In the genomic region with DNA sequence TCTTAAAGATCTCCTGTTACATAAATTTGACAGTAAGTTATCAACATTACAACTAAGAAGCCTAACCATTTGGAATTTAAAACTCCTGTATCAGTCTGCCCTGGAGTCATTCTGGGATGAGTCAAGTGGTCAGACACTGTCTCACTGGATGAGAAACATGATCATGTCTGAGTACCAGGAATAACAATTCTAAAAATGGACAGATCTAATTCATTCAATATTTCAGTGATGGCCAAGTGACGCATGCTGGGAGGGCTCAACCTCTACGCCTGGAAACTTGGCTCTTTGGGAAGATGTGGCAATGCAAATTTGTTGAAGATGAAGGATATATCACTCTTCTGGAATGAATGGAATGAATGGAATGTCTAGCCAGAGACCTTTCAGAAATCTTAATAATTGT, we compare ENCODE assay signal across 12 cellular contexts.
DNase-seq lines count a peak whose midpoint lies in the region; ATAC-seq and TF ChIP-seq lines count a peak whose summit lies in the region.
"Had no signal": no experiment of that assay in that cellular context is flagged by ENCODE, and none has a peak within 500 bp of the region (broad histone marks: within the 10 kb centered on the region; RNA-seq: fewer than 3 reads in every experiment).

No MANE protein-coding gene starts in this region.

- CTCF ChIA-PET in Caco-2 (lab: Charles Lee): no interaction called here

- H3K4me1 Mint-ChIP-seq in Caco-2 (ENCODE audit: low read depth, unreplicated experiment): peaks cover 8% of the 10 kb centered on the region
- H3K4me1 Mint-ChIP-seq: T-cell had no signal

- no peak overlapping the region for H3K4ac ChIP-seq in neuronal stem cell (ENCODE audit: low read length)

- no peak overlapping the region for H2AK5ac ChIP-seq in neuronal stem cell (ENCODE audit: low read depth, low read length)

- H2BK12ac ChIP-seq in neuronal stem cell (ENCODE audit: low read length): no peak overlapping the region

- H2AFZ ChIP-seq in neuronal stem cell (ENCODE audit: low read length): no peak overlapping the region

- H3K4me3 Mint-ChIP-seq in Caco-2 (ENCODE audit: unreplicated experiment): no peak overlapping the region
- H3K4me3 Mint-ChIP-seq: T-cell had no signal

- no peak overlapping the region for H2BK15ac ChIP-seq in neuronal stem cell (ENCODE audit: low read length)

- no peak overlapping the region for H4K8ac ChIP-seq in neuronal stem cell (ENCODE audit: low read depth, low read length)

- H3K18ac ChIP-seq in neuronal stem cell (ENCODE audit: low read length): no peak overlapping the region

- peak overlapping the region; percentile 16 for H3K27ac Mint-ChIP-seq in Caco-2 (ENCODE audit: unreplicated experiment)
- H3K27ac Mint-ChIP-seq: T-cell had no signal

- WGBS in neuronal stem cell (ENCODE audit: extremely low coverage in 2 of 2, insufficient read length in 2 of 2, insufficient replicate concordance in 1 of 2), 2 donors: no CpG with 5 or more reads among the region's 2 CpGs
- 32 to 41% methylated on average over 2 of the region's 2 CpGs for WGBS in heart right ventricle, 2 donors

- no peak overlapping the region for H3K4me3 ChIP-seq in Caco-2 (ENCODE audit: low read depth, low read length)
- H3K4me3 ChIP-seq in epithelial cell of esophagus (ENCODE audit: low read length): no peak overlapping the region
- H3K4me3 ChIP-seq in neuronal stem cell (ENCODE audit: low read length in 2 of 2): no peak overlapping the region
- H3K4me3 ChIP-seq in heart right ventricle: no peak overlapping the region

- H4K91ac ChIP-seq in neuronal stem cell (ENCODE audit: low read depth, low read length, poor library complexity): no peak overlapping the region

- no peaks in the 10 kb centered on the region for H3K36me3 ChIP-seq in Caco-2 (ENCODE audit: control insufficient read depth, insufficient read depth, low read length)
- H3K36me3 ChIP-seq in neuronal stem cell (replicated peaks in 1 of 2; ENCODE audit: control insufficient read depth in 2 of 2, insufficient read depth in 2 of 2, low read length in 2 of 2): no peaks in the 10 kb centered on the region
- H3K36me3 ChIP-seq in heart right ventricle: no peaks in the 10 kb centered on the region

- H3K27me3 Mint-ChIP-seq in Caco-2 (ENCODE audit: insufficient read depth, unreplicated experiment): no peaks in the 10 kb centered on the region
- H3K27me3 Mint-ChIP-seq: T-cell had no signal

- H3K23ac ChIP-seq in neuronal stem cell (ENCODE audit: low read depth, low read length, poor library complexity): no peak overlapping the region

- no peaks in the 10 kb centered on the region for H3K27me3 ChIP-seq in Caco-2 (replicated peaks; ENCODE audit: control insufficient read depth, insufficient read depth, low read length)
- H3K27me3 ChIP-seq in neuronal stem cell (ENCODE audit: control insufficient read depth in 3 of 3, insufficient read depth in 3 of 3, low read depth in 1 of 3, low read length in 3 of 3): no peaks in the 10 kb centered on the region
- H3K27me3 ChIP-seq in heart right ventricle: no peaks in the 10 kb centered on the region

- peak overlapping the region; percentile 31 for H3K27ac ChIP-seq in neuronal stem cell (replicated peaks; ENCODE audit: low read length)
- no peak overlapping the region for H3K27ac ChIP-seq in heart right ventricle

- intact Hi-C loops in Caco-2 (cut with micrococcal nuclease; ENCODE audit: unreplicated experiment): loop anchor here (1.0 to 2.0 kb wide), 2 partner anchors 10 to 63 kb away; no protein-coding TSS in a partner anchor
- intact Hi-C loops in heart right ventricle (cut with DNase I): no loop called here

- no peak overlapping the region for H2BK120ac ChIP-seq in neuronal stem cell (ENCODE audit: low read depth, low read length)

- H3K36me3 Mint-ChIP-seq in Caco-2 (ENCODE audit: insufficient read depth, unreplicated experiment): no peaks in the 10 kb centered on the region
- H3K36me3 Mint-ChIP-seq: T-cell had no signal

- H3K9me3 ChIP-seq in Caco-2 (peaks cover 10% of the 10 kb centered on the region), neuronal stem cell (replicated peaks in 1 of 2; ENCODE audit: control insufficient read depth in 2 of 2, insufficient read depth in 1 of 2, low read depth in 1 of 2, low read length in 2 of 2) (peaks cover 0 to 10% of the 10 kb centered on the region in 2 donors), heart right ventricle (peaks cover 0 to 26% (median 8%) of the 10 kb centered on the region in 11 donors)

- H3K79me1 ChIP-seq in neuronal stem cell (ENCODE audit: low read depth, low read length): no peaks in the 10 kb centered on the region

- POLR2A ChIA-PET in Caco-2 (lab: Charles Lee): no interaction called here

- H2BK5ac ChIP-seq in neuronal stem cell (ENCODE audit: low read length): no peak overlapping the region

- no peak overlapping the region for H3K4me2 ChIP-seq in neuronal stem cell (ENCODE audit: insufficient read depth, low read length, poor library complexity, severe bottlenecking)

- no peak overlapping the region for H3K14ac ChIP-seq in neuronal stem cell (ENCODE audit: low read length)

- DNase-seq in Caco-2 (peak; percentile 39 to 50), RKO (ENCODE audit: low spot score) (peak; percentile 3), epithelial cell of esophagus (ENCODE audit: low read depth) (peak; percentile 95), neuronal stem cell (ENCODE audit: low spot score) (no peak), Ammon's horn (ENCODE audit: low spot score) (no peak), heart right ventricle (no peak)
- DNase-seq in stimulated activated CD4-positive, alpha-beta T cell treated with anti-CD3 and anti-CD28 coated beads, Interleukin-2, amount 100 ng/mL, for 48 hours: no peak
- DNase-seq: cerebellar nuclear complex, NCI-H2107, right cardiac atrium, T-cell had no signal

- peaks cover 25% of the 10 kb centered on the region for H3K4me1 ChIP-seq in Caco-2
- H3K4me1 ChIP-seq in neuronal stem cell (ENCODE audit: control insufficient read depth in 2 of 2, insufficient read depth in 1 of 2, low read depth in 1 of 2, low read length in 2 of 2): peaks cover 3 to 8% of the 10 kb centered on the region in 2 donors
- no peaks in the 10 kb centered on the region for H3K4me1 ChIP-seq in heart right ventricle

- ATAC-seq in HG02938 (IDR thresholded peaks at IDR 0.05; ENCODE audit: unreplicated experiment) (no peak), heart right ventricle (no peak)
- ATAC-seq: right cardiac atrium, T-cell had no signal

- BruUV-seq in Caco-2 (replicated peaks; lab: Mats Ljungman, UMichigan): no TSS peak

- no peak for TF ChIP-seq CTCF in Caco-2 (IDR thresholded peaks at IDR 0.05; ENCODE audit: insufficient read depth in 1 of 2, low read depth in 1 of 2, low read length in 1 of 2, severe bottlenecking in 1 of 2, unreplicated experiment in 1 of 2)
- TF ChIP-seq CTCF in epithelial cell of esophagus (IDR thresholded peaks at IDR 0.05; ENCODE audit: insufficient read depth, low read depth, low read length, missing control alignments): no peak
- no peak for TF ChIP-seq CTCF in heart right ventricle (IDR thresholded peaks at IDR 0.05)

- peaks cover 16% of the 10 kb centered on the region for H3K9me3 Mint-ChIP-seq in Caco-2 (ENCODE audit: unreplicated experiment)

- no peak overlapping the region for H3K9ac ChIP-seq in neuronal stem cell (ENCODE audit: low read depth, low read length, poor library complexity)

Comparison
In these comparisons a context has a peak if more than half of its experiments do, and no peak if none do; other contexts are left out.
1. DNase-seq: peak in Caco-2 (2 of 2), RKO (single experiment) and epithelial cell of esophagus (single experiment); none in neuronal stem cell (single experiment), stimulated activated CD4-positive, alpha-beta T cell treated with anti-CD3 and anti-CD28 coated beads, Interleukin-2, amount 100 ng/mL, for 48 hours (0 of 2), Ammon's horn (single experiment) and heart right ventricle (0 of 2).